Comparison of ENCODE assay signal across 8 cellular contexts in genomic region chr17:6556121-6557039, GRCh38.
DNase-seq lines count a peak whose midpoint lies in the region; ATAC-seq lines count a peak whose summit lies in the region.

Gene PITPNM3 (minus strand): TSS chr17:6556555. CDS start chr17:6556406, 149 bp downstream.

- DNase-seq in NCI-H1417 (lab: John Stamatoyannopoulos, UW) (peak in 2 of 3 experiments; percentile 14 to 22), NCI-H1417 treated with DMSO at 0.1 percent for 48 hours (lab: John Stamatoyannopoulos, UW) (no peak), KG1 (lab: John Stamatoyannopoulos, UW) (no peak)
- DNase-seq in stimulated activated effector memory CD8-positive, alpha-beta T cell treated with anti-CD3 and anti-CD28 coated beads, Interleukin-12 subunit alpha, Interleukin-12 subunit beta, amount 100 ng/mL, for 72 hours (ENCODE audit: low spot score in 2 of 2) = no peak
- DNase-seq in stimulated activated naive CD4-positive, alpha-beta T cell treated with Interleukin-2 at 50 U/mL for 16 hours (lab: John Stamatoyannopoulos, UW) = no peak

- H3K4me1 Mint-ChIP-seq in stimulated activated effector memory CD8-positive, alpha-beta T cell treated with anti-CD3 and anti-CD28 coated beads, Interleukin-12 subunit alpha, Interleukin-12 subunit beta, amount 100 ng/mL, for 72 hours = peaks cover 17% of the 10 kb centered on the region

- H3K27ac ChIP-seq in angular gyrus (ENCODE audit: low read depth, low read length) (peak within 1 kb of the TSS; percentile 41), iPS-20b (ENCODE audit: low read length) (no peak within 1 kb of the TSS)

- peak within 1 kb of the TSS; percentile 73 for H3K4me3 ChIP-seq in iPS-20b (ENCODE audit: low read length)

- ATAC-seq in stimulated activated effector memory CD8-positive, alpha-beta T cell treated with anti-CD3 and anti-CD28 coated beads, Interleukin-12 subunit alpha, Interleukin-12 subunit beta, amount 100 ng/mL, for 72 hours = no peak
- ATAC-seq in HG03565 (IDR thresholded peaks at IDR 0.05; ENCODE audit: unreplicated experiment) = no peak

- peaks cover 7% of the 10 kb centered on the region; the same call in 1 of the 2 replicates for H3K4me1 ChIP-seq in iPS-20b (ENCODE audit: insufficient read depth, low read length)

- peak within 1 kb of the TSS; percentile 62 for H3K4me3 Mint-ChIP-seq in stimulated activated effector memory CD8-positive, alpha-beta T cell treated with anti-CD3 and anti-CD28 coated beads, Interleukin-12 subunit alpha, Interleukin-12 subunit beta, amount 100 ng/mL, for 72 hours

- H3K27ac Mint-ChIP-seq in stimulated activated effector memory CD8-positive, alpha-beta T cell treated with anti-CD3 and anti-CD28 coated beads, Interleukin-12 subunit alpha, Interleukin-12 subunit beta, amount 100 ng/mL, for 72 hours = no peak within 1 kb of the TSS

- H3K9me3 ChIP-seq in iPS-20b (ENCODE audit: insufficient read depth, low read depth, low read length) = no peaks in the 10 kb centered on the region

- peaks cover 75% of the 10 kb centered on the region for H3K27me3 ChIP-seq in iPS-20b (ENCODE audit: insufficient read depth, low read length)

- H3K36me3 ChIP-seq in iPS-20b (ENCODE audit: insufficient read depth, low read depth, low read length) = no peaks in the 10 kb centered on the region

- peak within 1 kb of the TSS; percentile 37; the same call in 1 of the 2 replicates for H3K9ac ChIP-seq in iPS-20b (ENCODE audit: low read depth, low read length)

- H3K9me3 Mint-ChIP-seq in stimulated activated effector memory CD8-positive, alpha-beta T cell treated with anti-CD3 and anti-CD28 coated beads, Interleukin-12 subunit alpha, Interleukin-12 subunit beta, amount 100 ng/mL, for 72 hours = no peaks in the 10 kb centered on the region

- H3K36me3 Mint-ChIP-seq in stimulated activated effector memory CD8-positive, alpha-beta T cell treated with anti-CD3 and anti-CD28 coated beads, Interleukin-12 subunit alpha, Interleukin-12 subunit beta, amount 100 ng/mL, for 72 hours = no peaks in the 10 kb centered on the region

Comparison
In these comparisons a context has a peak if more than half of its experiments do, and no peak if none do; other contexts are left out.
1. DNase-seq: peak in NCI-H1417 (2 of 3); none in NCI-H1417 treated with DMSO at 0.1 percent for 48 hours (single experiment), stimulated activated effector memory CD8-positive, alpha-beta T cell treated with anti-CD3 and anti-CD28 coated beads, Interleukin-12 subunit alpha, Interleukin-12 subunit beta, amount 100 ng/mL, for 72 hours (0 of 2), KG1 (single experiment) and stimulated activated naive CD4-positive, alpha-beta T cell treated with Interleukin-2 at 50 U/mL for 16 hours (single experiment).